10 cellular contexts compared by ENCODE assay signal in genomic region chr1:51058863-51059262, GRCh38. TPM values are rescaled to one million over a fixed set of nuclear protein-coding genes. Genes with fewer than 3 reads are reported as not detected.
DNase-seq lines count a peak whose midpoint lies in the region; ATAC-seq and TF ChIP-seq lines count a peak whose summit lies in the region.
"Had no signal": no experiment of that assay in that cellular context is flagged by ENCODE, and none has a peak within 500 bp of the region (broad histone marks: within the 10 kb centered on the region; RNA-seq: fewer than 3 reads in every experiment).

No MANE protein-coding gene starts in this region.

- no peaks in the 10 kb centered on the region for H3K27me3 ChIP-seq in BJ (ENCODE audit: control insufficient read depth, insufficient read depth, low read length)
- no peaks in the 10 kb centered on the region for H3K27me3 ChIP-seq in vagina
- H3K27me3 ChIP-seq in CD8-positive, alpha-beta T cell (ENCODE audit: insufficient read depth, low read length), result no peaks in the 10 kb centered on the region

- H3K4me1 Mint-ChIP-seq in CD8-positive, alpha-beta T cell (ENCODE audit: low read depth), result no peaks in the 10 kb centered on the region
- H3K4me1 Mint-ChIP-seq: naive thymus-derived CD8-positive, alpha-beta T cell had no signal

- no peak for DNase-seq in BJ (ENCODE audit: low read depth)
- DNase-seq in HCEC 1CT, result peak; percentile 13
- DNase-seq in UCSD-AML1 (lab: John Stamatoyannopoulos, UW; ENCODE audit: unreplicated experiment), result peak; percentile 17
- peak; percentile 35 for DNase-seq in iris pigment epithelial cell (ENCODE audit: low read depth)
- no peak for DNase-seq in vagina (ENCODE audit: extremely low spot score in 2 of 2)
- DNase-seq in CD8-positive, alpha-beta T cell, result no peak
- no peak for DNase-seq in stimulated activated CD4-positive, alpha-beta T cell treated with anti-CD3 and anti-CD28 coated beads, Interleukin-15, amount 100 ng/mL, for 24 hours

- H3K9me3 ChIP-seq in vagina, result no peaks in the 10 kb centered on the region
- H3K9me3 ChIP-seq in CD8-positive, alpha-beta T cell (ENCODE audit: low read length), result no peaks in the 10 kb centered on the region

- H3K36me3 ChIP-seq in BJ (ENCODE audit: control insufficient read depth, insufficient read depth, low read length) (no peaks in the 10 kb centered on the region), vagina (no peaks in the 10 kb centered on the region)
- no peaks in the 10 kb centered on the region for H3K36me3 ChIP-seq in CD8-positive, alpha-beta T cell (ENCODE audit: insufficient read depth, low read length)

- no peaks in the 10 kb centered on the region for H3K36me3 Mint-ChIP-seq in CD8-positive, alpha-beta T cell

- peaks cover 15% of the 10 kb centered on the region for H3K9me3 Mint-ChIP-seq in CD8-positive, alpha-beta T cell
- H3K9me3 Mint-ChIP-seq: dendritic cell treated with granulocyte-macrophage colony-stimulating factor and Interleukin-4, amounts not matched to agents 40 ng/mL and 50 ng/mL, for 4 days had no signal

- no peak for ATAC-seq in HG03442 (IDR thresholded peaks at IDR 0.05; ENCODE audit: unreplicated experiment)
- ATAC-seq in CD8-positive, alpha-beta T cell, result no peak
- ATAC-seq: naive thymus-derived CD8-positive, alpha-beta T cell had no signal

- intact Hi-C loops in vagina (cut with DNase I), result no loop called here
- intact Hi-C loops in CD8-positive, alpha-beta T cell (cut with DNase I, micrococcal nuclease), result loop anchor here in 1 of 2 experiments (5.0 kb wide), 1 partner anchor 132 kb away; no protein-coding TSS in a partner anchor

- no peak overlapping the region for H3K4me3 ChIP-seq in BJ (ENCODE audit: low read depth, low read length)
- no peak overlapping the region for H3K4me3 ChIP-seq in vagina
- H3K4me3 ChIP-seq in CD8-positive, alpha-beta T cell (ENCODE audit: low read depth, low read length), result no peak overlapping the region

- TF ChIP-seq CTCF in BJ (IDR thresholded peaks at IDR 0.05; ENCODE audit: insufficient read depth, low read depth, low read length) (peak; percentile 64), vagina (IDR thresholded peaks at IDR 0.05) (no peak)
- no peak for TF ChIP-seq CTCF in CD8-positive, alpha-beta T cell (IDR thresholded peaks at IDR 0.05)

- peaks cover 17% of the 10 kb centered on the region for H3K27me3 Mint-ChIP-seq in CD8-positive, alpha-beta T cell (ENCODE audit: low read depth)

- H3K27ac ChIP-seq in vagina, result no peak overlapping the region
- no peak overlapping the region for H3K27ac ChIP-seq in CD8-positive, alpha-beta T cell (ENCODE audit: low read depth, low read length)

- H3K27ac Mint-ChIP-seq in CD8-positive, alpha-beta T cell, result no peak overlapping the region
- H3K27ac Mint-ChIP-seq: dendritic cell treated with granulocyte-macrophage colony-stimulating factor and Interleukin-4, amounts not matched to agents 40 ng/mL and 50 ng/mL, for 4 days; naive thymus-derived CD8-positive, alpha-beta T cell had no signal

- no peak for TF ChIP-seq POLR2A in vagina (IDR thresholded peaks at IDR 0.05)

- CTCF ChIA-PET in BJ (lab: Yijun Ruan, JAX), result interaction anchor here (0.8 to 2.1 kb wide), 5 partner anchors 11 to 284 kb away, joined by 3 to 11 read pairs (median 4); no protein-coding TSS in a partner anchor
- CTCF ChIA-PET in CD8-positive, alpha-beta T cell (lab: Charles Lee), result interaction anchor here (1.4 kb wide), 1 partner anchor 186 kb away, joined by 4 read pairs; no protein-coding TSS in a partner anchor

- H3K4me3 Mint-ChIP-seq in CD8-positive, alpha-beta T cell, result no peak overlapping the region
- H3K4me3 Mint-ChIP-seq: dendritic cell treated with granulocyte-macrophage colony-stimulating factor and Interleukin-4, amounts not matched to agents 40 ng/mL and 50 ng/mL, for 4 days; naive thymus-derived CD8-positive, alpha-beta T cell had no signal

- POLR2A ChIA-PET in BJ (lab: Charles Lee), result no interaction called here
- POLR2A ChIA-PET in CD8-positive, alpha-beta T cell (lab: Charles Lee), result no interaction called here

- H3K4me1 ChIP-seq in vagina, result no peaks in the 10 kb centered on the region
- H3K4me1 ChIP-seq in CD8-positive, alpha-beta T cell (ENCODE audit: insufficient read depth, low read length), result no peaks in the 10 kb centered on the region

RNA-seq across cellular contexts. Expression of gene C1orf185, which starts 43.2 kb away (rescaled TPM):
- not detected in 2 replicates for polyA plus RNA-seq in BJ (2011; rRNA removed)
- not detected in 2 replicates for polyA minus RNA-seq in BJ (2011; rRNA and poly(A)+ RNA removed)
- total RNA-seq in vagina, result not detected
- not detected for total RNA-seq in CD8-positive, alpha-beta T cell
- total RNA-seq: naive thymus-derived CD8-positive, alpha-beta T cell had no signal
- polyA plus RNA-seq: naive thymus-derived CD8-positive, alpha-beta T cell had no signal

Comparison
In these comparisons a context has a peak if more than half of its experiments do, and no peak if none do; other contexts are left out.
1. DNase-seq: peak in HCEC 1CT (single experiment), UCSD-AML1 (single experiment) and iris pigment epithelial cell (single experiment); none in BJ (single experiment), vagina (0 of 2), CD8-positive, alpha-beta T cell (0 of 7) and stimulated activated CD4-positive, alpha-beta T cell treated with anti-CD3 and anti-CD28 coated beads, Interleukin-15, amount 100 ng/mL, for 24 hours (single experiment).